16 cellular contexts compared by ENCODE assay signal in the genomic region with DNA sequence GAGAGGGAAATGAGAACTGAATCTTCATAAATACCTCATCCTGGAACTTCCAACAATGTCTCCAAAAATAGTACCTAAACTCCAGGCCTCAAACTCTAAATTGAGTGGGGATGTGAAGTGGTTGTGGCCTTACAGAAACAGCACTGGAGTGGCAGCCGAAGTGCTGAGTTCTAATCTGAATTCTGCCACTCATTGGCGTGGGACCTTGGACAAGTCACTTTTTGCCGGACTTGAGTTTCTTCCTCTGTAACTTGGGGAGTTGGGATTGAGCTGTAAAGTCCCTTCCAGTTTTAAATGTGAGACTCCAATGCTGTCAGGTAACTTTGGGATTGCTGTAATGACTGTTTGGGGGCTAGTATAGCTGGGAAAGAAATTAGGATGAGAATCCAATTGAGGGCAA. TPM values are rescaled to one million over a fixed set of nuclear protein-coding genes. Genes with fewer than 3 reads are reported as not detected.
DNase-seq lines count a peak whose midpoint lies in the region; ATAC-seq and TF ChIP-seq lines count a peak whose summit lies in the region.
"Had no signal": no experiment of that assay in that cellular context is flagged by ENCODE, and none has a peak within 500 bp of the region (broad histone marks: within the 10 kb centered on the region; RNA-seq: fewer than 3 reads in every experiment).

No MANE protein-coding gene starts in this region.

- H3K4me3 ChIP-seq in CD4-positive, CD25-positive, alpha-beta regulatory T cell (ENCODE audit: low read depth, low read length): no peak overlapping the region
- no peak overlapping the region for H3K4me3 ChIP-seq in uterus
- H3K4me3 ChIP-seq: K562 had no signal

- H3K4me1 ChIP-seq in CD4-positive, CD25-positive, alpha-beta regulatory T cell (ENCODE audit: control insufficient read depth, insufficient read depth, low read length, poor library complexity, severe bottlenecking): peaks cover 61% of the 10 kb centered on the region
- peaks cover 6 to 11% of the 10 kb centered on the region in 2 donors for H3K4me1 ChIP-seq in uterus

- peaks cover 8 to 79% (median 50%) of the 10 kb centered on the region in 4 donors for H3K4me1 Mint-ChIP-seq in CD4-positive, CD25-positive, alpha-beta regulatory T cell
- H3K4me1 Mint-ChIP-seq in central memory CD8-positive, alpha-beta T cell: peaks cover 72% of the 10 kb centered on the region
- peaks cover 8% of the 10 kb centered on the region for H3K4me1 Mint-ChIP-seq in progenitor cell of endocrine pancreas (ENCODE audit: low read depth)
- peaks cover 97% of the 10 kb centered on the region for H3K4me1 Mint-ChIP-seq in stimulated activated naive CD8-positive, alpha-beta T cell treated with anti-CD3 and anti-CD28 coated beads, Interleukin-15, amount 100 ng/mL, for 72 hours

- H3K27me3 Mint-ChIP-seq in CD4-positive, CD25-positive, alpha-beta regulatory T cell: no peaks in the 10 kb centered on the region
- no peaks in the 10 kb centered on the region for H3K27me3 Mint-ChIP-seq in central memory CD8-positive, alpha-beta T cell
- H3K27me3 Mint-ChIP-seq in progenitor cell of endocrine pancreas: no peaks in the 10 kb centered on the region
- H3K27me3 Mint-ChIP-seq in stimulated activated naive CD8-positive, alpha-beta T cell treated with anti-CD3 and anti-CD28 coated beads, Interleukin-15, amount 100 ng/mL, for 72 hours: no peaks in the 10 kb centered on the region

- H3K27ac ChIP-seq in CD4-positive, CD25-positive, alpha-beta regulatory T cell (ENCODE audit: insufficient read depth, low read length, poor library complexity, severe bottlenecking): no peak overlapping the region
- H3K27ac ChIP-seq in KOPT-K1 (ENCODE audit: low read depth, low read length, poor library complexity, severe bottlenecking) (peak overlapping the region; percentile 91), uterus (peak overlapping the region in 1 of 2 donors; percentile 63)

- TF ChIP-seq CTCF in progenitor cell of endocrine pancreas (IDR thresholded peaks at IDR 0.05; ENCODE audit: unreplicated experiment) (no peak), uterus (IDR thresholded peaks at IDR 0.05) (no peak)

- H3K36me3 ChIP-seq in CD4-positive, CD25-positive, alpha-beta regulatory T cell (ENCODE audit: control insufficient read depth, insufficient read depth, low read length): no peaks in the 10 kb centered on the region
- H3K36me3 ChIP-seq in KOPT-K1 (ENCODE audit: insufficient read depth, low read length) (no peaks in the 10 kb centered on the region), uterus (no peaks in the 10 kb centered on the region)

- H3K9me3 ChIP-seq in CD4-positive, CD25-positive, alpha-beta regulatory T cell (ENCODE audit: control insufficient read depth in 2 of 2, low read length in 2 of 2): no peaks in the 10 kb centered on the region
- H3K9me3 ChIP-seq in KOPT-K1 (ENCODE audit: insufficient read depth, low read length, poor library complexity, severe bottlenecking) (no peaks in the 10 kb centered on the region), uterus (no peaks in the 10 kb centered on the region)
- H3K9me3 ChIP-seq: Caco-2 had no signal

- H3K27me3 ChIP-seq in CD4-positive, CD25-positive, alpha-beta regulatory T cell (ENCODE audit: control insufficient read depth, insufficient read depth, low read length): no peaks in the 10 kb centered on the region
- no peaks in the 10 kb centered on the region for H3K27me3 ChIP-seq in uterus

- no peak for ATAC-seq in CD4-positive, CD25-positive, alpha-beta regulatory T cell (ENCODE audit: low read depth in 2 of 2)
- no peak for ATAC-seq in central memory CD8-positive, alpha-beta T cell (replicated peaks; ENCODE audit: extremely low read depth, poor library complexity, severe bottlenecking)
- ATAC-seq in stimulated activated naive CD8-positive, alpha-beta T cell treated with anti-CD3 and anti-CD28 coated beads, Interleukin-15, amount 100 ng/mL, for 72 hours: no peak
- ATAC-seq: K562, PC-3 had no signal

- intact Hi-C loops in uterus (cut with DNase I; ENCODE audit: low total_unique reads): no loop called here

- peak overlapping the region in 3 of 4 donors; percentile 35 to 41 (median 35) for H3K4me3 Mint-ChIP-seq in CD4-positive, CD25-positive, alpha-beta regulatory T cell
- H3K4me3 Mint-ChIP-seq in central memory CD8-positive, alpha-beta T cell: peak overlapping the region; percentile 61
- no peak overlapping the region for H3K4me3 Mint-ChIP-seq in progenitor cell of endocrine pancreas (ENCODE audit: low read depth)
- no peak overlapping the region for H3K4me3 Mint-ChIP-seq in stimulated activated naive CD8-positive, alpha-beta T cell treated with anti-CD3 and anti-CD28 coated beads, Interleukin-15, amount 100 ng/mL, for 72 hours

- no peak for TF ChIP-seq POLR2A in uterus (IDR thresholded peaks at IDR 0.05)

- H3K27ac Mint-ChIP-seq in CD4-positive, CD25-positive, alpha-beta regulatory T cell: peak overlapping the region; percentile 61 to 94 (median 62)
- peak overlapping the region; percentile 93 for H3K27ac Mint-ChIP-seq in central memory CD8-positive, alpha-beta T cell (ENCODE audit: low read depth)
- peak overlapping the region; percentile 12 for H3K27ac Mint-ChIP-seq in progenitor cell of endocrine pancreas
- no peak overlapping the region for H3K27ac Mint-ChIP-seq in stimulated activated naive CD8-positive, alpha-beta T cell treated with anti-CD3 and anti-CD28 coated beads, Interleukin-15, amount 100 ng/mL, for 72 hours

- H3K9me3 Mint-ChIP-seq in CD4-positive, CD25-positive, alpha-beta regulatory T cell: no peaks in the 10 kb centered on the region
- no peaks in the 10 kb centered on the region for H3K9me3 Mint-ChIP-seq in central memory CD8-positive, alpha-beta T cell
- H3K9me3 Mint-ChIP-seq in progenitor cell of endocrine pancreas (ENCODE audit: low read depth): no peaks in the 10 kb centered on the region
- H3K9me3 Mint-ChIP-seq in stimulated activated naive CD8-positive, alpha-beta T cell treated with anti-CD3 and anti-CD28 coated beads, Interleukin-15, amount 100 ng/mL, for 72 hours: no peaks in the 10 kb centered on the region

- H3K36me3 Mint-ChIP-seq in CD4-positive, CD25-positive, alpha-beta regulatory T cell: peaks cover 3% of the 10 kb centered on the region
- H3K36me3 Mint-ChIP-seq in central memory CD8-positive, alpha-beta T cell (ENCODE audit: insufficient read depth): peaks cover 9% of the 10 kb centered on the region
- no peaks in the 10 kb centered on the region for H3K36me3 Mint-ChIP-seq in progenitor cell of endocrine pancreas (ENCODE audit: insufficient read depth)

- no peak for DNase-seq in CD4-positive, CD25-positive, alpha-beta regulatory T cell
- no peak for DNase-seq in central memory CD8-positive, alpha-beta T cell (ENCODE audit: low spot score in 2 of 2)
- DNase-seq in progenitor cell of endocrine pancreas (ENCODE audit: low spot score, unreplicated experiment): no peak
- no peak for DNase-seq in uterus
- DNase-seq in ecto neural progenitor cell (ENCODE audit: low spot score): no peak
- DNase-seq in anterior cingulate cortex (lab: John Stamatoyannopoulos, UW): no peak
- no peak for DNase-seq in stimulated activated naive CD8-positive, alpha-beta T cell treated with anti-CD3 and anti-CD28 coated beads, Interleukin-15, amount 100 ng/mL, for 72 hours
- DNase-seq: activated naive CD4-positive, alpha-beta T cell; Caco-2; caudate nucleus; glutamatergic neuron; NCI-H1694 treated with DMSO at 0.1 percent for 48 hours; PC-3; stimulated activated CD4-positive, alpha-beta T cell treated with anti-CD3 and anti-CD28 coated beads, Interleukin-2, amount 100 ng/mL, for 24 hours had no signal

RNA-seq across cellular contexts. Expression of gene SRP14, which starts 10.1 kb away (rescaled TPM):
- total RNA-seq in CD4-positive, CD25-positive, alpha-beta regulatory T cell: 128 TPM
- 100 to 1,000 TPM; 800 to 928 (median 868) TPM for polyA plus RNA-seq in CD4-positive, CD25-positive, alpha-beta regulatory T cell
- total RNA-seq in progenitor cell of endocrine pancreas (282 and 285 TPM in 2 replicates), uterus (100 to 1,000 TPM; 142 to 485 (median 230) TPM)

RNA-seq across cellular contexts. Expression of gene BMF, which starts 59.6 kb away (rescaled TPM):
- 8.2 TPM for total RNA-seq in CD4-positive, CD25-positive, alpha-beta regulatory T cell
- polyA plus RNA-seq in CD4-positive, CD25-positive, alpha-beta regulatory T cell: 1 to 10 TPM in 2 of 4 donors, under 1 TPM in 2; 0.86 to 1.5 (median 1.2) TPM
- 128 and 129 TPM in 2 replicates for total RNA-seq in progenitor cell of endocrine pancreas
- total RNA-seq in uterus: 10 to 100 TPM in 3 of 4 donors, 1 to 10 TPM in 1; 7.1 to 46.2 (median 22.6) TPM

Comparison
In these comparisons a context has a peak if more than half of its experiments do, and no peak if none do; other contexts are left out.
1. H3K27ac Mint-ChIP-seq: peak in CD4-positive, CD25-positive, alpha-beta regulatory T cell (3 of 3), central memory CD8-positive, alpha-beta T cell (single experiment) and progenitor cell of endocrine pancreas (single experiment); none in stimulated activated naive CD8-positive, alpha-beta T cell treated with anti-CD3 and anti-CD28 coated beads, Interleukin-15, amount 100 ng/mL, for 72 hours (0 of 2).
2. H3K4me3 Mint-ChIP-seq: peak in CD4-positive, CD25-positive, alpha-beta regulatory T cell (3 of 4) and central memory CD8-positive, alpha-beta T cell (single experiment); none in progenitor cell of endocrine pancreas (single experiment) and stimulated activated naive CD8-positive, alpha-beta T cell treated with anti-CD3 and anti-CD28 coated beads, Interleukin-15, amount 100 ng/mL, for 72 hours (0 of 2).